In genomic region chr6:47669684-47670515, GRCh38 we compare ENCODE assay signal across 13 cellular contexts. TPM values are rescaled to one million over a fixed set of nuclear protein-coding genes. Genes with fewer than 3 reads are reported as not detected.
DNase-seq lines count a peak whose midpoint lies in the region; ATAC-seq, FAIRE-seq and TF ChIP-seq lines count a peak whose summit lies in the region.
"Had no signal": no experiment of that assay in that cellular context is flagged by ENCODE, and none has a peak within 500 bp of the region (broad histone marks: within the 10 kb centered on the region; RNA-seq: fewer than 3 reads in every experiment).

No MANE protein-coding gene starts in this region.

- no peak for ATAC-seq in HG03039 (IDR thresholded peaks at IDR 0.05; ENCODE audit: unreplicated experiment)

- H3K4me3 Mint-ChIP-seq in astrocyte (ENCODE audit: unreplicated experiment) = peak overlapping the region; percentile 47
- H3K4me3 Mint-ChIP-seq: activated T-cell treated with anti-CD3 and anti-CD28 coated beads, Interleukin-2, amount 50 U/mL, for 24 hours; B cell had no signal

- in situ Hi-C loops in ACHN (cut with HindIII; ENCODE audit: low pct_ligation_motif_present, low pct_unique_long_range_greater_than_20kb, low sequenced_read_pairs) = no loop called here

- peaks cover 46% of the 10 kb centered on the region for H3K4me1 Mint-ChIP-seq in astrocyte (ENCODE audit: low read depth, unreplicated experiment)
- H3K4me1 Mint-ChIP-seq: B cell had no signal

- no peaks in the 10 kb centered on the region for H3K27me3 Mint-ChIP-seq in astrocyte (ENCODE audit: low read depth, unreplicated experiment)

- no peaks in the 10 kb centered on the region for H3K79me2 ChIP-seq in astrocyte (ENCODE audit: insufficient read depth, low read length)

- H3K27me3 ChIP-seq in HUES6 (ENCODE audit: control insufficient read depth, insufficient read depth, low read length) = no peaks in the 10 kb centered on the region
- no peaks in the 10 kb centered on the region for H3K27me3 ChIP-seq in astrocyte (ENCODE audit: insufficient read depth, low read length)
- H3K27me3 ChIP-seq in right atrium auricular region = no peaks in the 10 kb centered on the region

- H3K27ac ChIP-seq in HUES6 (ENCODE audit: low read depth, low read length) (peak overlapping the region; percentile 62; the same call in 1 of the 2 replicates), astrocyte (ENCODE audit: low read depth, low read length) (peak overlapping the region; percentile 45), right atrium auricular region (no peak overlapping the region)
- H3K27ac ChIP-seq: SK-N-MC, thoracic aorta had no signal

- TF ChIP-seq CTCF in astrocyte (IDR thresholded peaks at IDR 0.05; ENCODE audit: insufficient read depth, low read depth, low read length) (no peak), right atrium auricular region (IDR thresholded peaks at IDR 0.05) (no peak)

- H3K36me3 ChIP-seq in HUES6 (ENCODE audit: control insufficient read depth, insufficient read depth, low read length) (no peaks in the 10 kb centered on the region), astrocyte (ENCODE audit: insufficient read depth, low read length) (no peaks in the 10 kb centered on the region), right atrium auricular region (no peaks in the 10 kb centered on the region)
- H3K36me3 ChIP-seq: thoracic aorta had no signal

- peaks cover 2% of the 10 kb centered on the region for H3K36me3 Mint-ChIP-seq in astrocyte (ENCODE audit: low read depth, unreplicated experiment)

- H4K20me1 ChIP-seq in astrocyte (ENCODE audit: insufficient read depth, low read length) = no peaks in the 10 kb centered on the region

- peaks cover 4% of the 10 kb centered on the region for H3K9me3 Mint-ChIP-seq in astrocyte (ENCODE audit: unreplicated experiment)
- H3K9me3 Mint-ChIP-seq: activated T-cell treated with anti-CD3 and anti-CD28 coated beads, Interleukin-2, amount 50 U/mL, for 24 hours had no signal

- peak overlapping the region; percentile 28 for H3K4me2 ChIP-seq in astrocyte (ENCODE audit: low read length)

- no peak for FAIRE-seq in astrocyte (lab: Jason Lieb, UNC)

- H3K27ac Mint-ChIP-seq in astrocyte (ENCODE audit: unreplicated experiment) = peak overlapping the region; percentile 97
- H3K27ac Mint-ChIP-seq: activated T-cell treated with anti-CD3 and anti-CD28 coated beads, Interleukin-2, amount 50 U/mL, for 24 hours; B cell had no signal

- H3K9me3 ChIP-seq in HUES6 (ENCODE audit: control insufficient read depth, insufficient read depth, low read depth, low read length) = no peaks in the 10 kb centered on the region
- no peaks in the 10 kb centered on the region for H3K9me3 ChIP-seq in astrocyte (ENCODE audit: insufficient read depth, low read depth, low read length)
- H3K9me3 ChIP-seq in right atrium auricular region = no peaks in the 10 kb centered on the region
- H3K9me3 ChIP-seq: thoracic aorta had no signal

- no peak overlapping the region for H2AFZ ChIP-seq in astrocyte (ENCODE audit: low read depth, low read length)

- no peak overlapping the region for H3K4me3 ChIP-seq in HUES6 (ENCODE audit: low read depth, low read length)
- no peak overlapping the region for H3K4me3 ChIP-seq in astrocyte (ENCODE audit: insufficient read depth, low read depth, low read length)
- H3K4me3 ChIP-seq in right atrium auricular region = no peak overlapping the region
- H3K4me3 ChIP-seq: SK-N-MC, thoracic aorta had no signal

- DNase-seq in ACHN = peak; percentile 38
- peak; percentile 63 for DNase-seq in astrocyte (ENCODE audit: low read depth)
- peak; percentile 61 for DNase-seq in left kidney (ENCODE audit: low read depth, low spot score)
- no peak for DNase-seq in NK-92 treated with Interleukin-12 subunit alpha and Interleukin-12 subunit beta, amount 100 ng/mL, for 24 hours (lab: John Stamatoyannopoulos, UW)
- DNase-seq in right atrium auricular region (ENCODE audit: low spot score) = no peak
- DNase-seq in GOT3 (lab: John Stamatoyannopoulos, UW) = no peak
- DNase-seq: activated T-cell treated with anti-CD3 and anti-CD28 coated beads, Interleukin-2, amount 50 U/mL, for 24 hours; effector CD8-positive, alpha-beta T cell had no signal

- peak overlapping the region; percentile 49 for H3K9ac ChIP-seq in HUES6 (ENCODE audit: low read length)
- H3K9ac ChIP-seq in astrocyte (ENCODE audit: low read length) = no peak overlapping the region

- H3K4me1 ChIP-seq in HUES6 (ENCODE audit: control insufficient read depth, insufficient read depth, low read length) (peaks cover 38% of the 10 kb centered on the region), astrocyte (ENCODE audit: insufficient read depth, low read length) (peaks cover 16% of the 10 kb centered on the region), right atrium auricular region (no peaks in the 10 kb centered on the region)

RNA-seq across cellular contexts. Expression of gene ADGRF4, which starts 28.5 kb away (rescaled TPM):
- total RNA-seq in astrocyte (1.2 and 1.4 TPM in 2 replicates), right atrium auricular region (under 1 TPM in 1 of 2 donors, not detected in 1; 0.86 TPM)
- total RNA-seq: B cell, thoracic aorta had no signal

Comparison
In these comparisons a context has a peak if more than half of its experiments do, and no peak if none do; other contexts are left out.
1. DNase-seq: peak in ACHN (single experiment), astrocyte (single experiment) and left kidney (single experiment); none in NK-92 treated with Interleukin-12 subunit alpha and Interleukin-12 subunit beta, amount 100 ng/mL, for 24 hours (single experiment), right atrium auricular region (single experiment) and GOT3 (single experiment).
2. H3K27ac ChIP-seq: peak in HUES6 (single experiment) and astrocyte (single experiment); none in right atrium auricular region (0 of 2).